ENCODE assay signal across 1 cellular context in genomic region chr1:150553392-150554085, GRCh38.
TF ChIP-seq lines count a peak whose summit lies in the region.

No MANE protein-coding gene starts in this region.

TF ChIP-seq in HepG2, 621 proteins besides CTCF, POLR2A, EP300 and RAD21:
- TF ChIP-seq FOXO1 (CRISPR knock-in tag; IDR thresholded peaks at IDR 0.05) = no peak
- TF ChIP-seq TP53 (CRISPR knock-in tag; conservative IDR thresholded peaks at IDR 0.05) = no peak
- TF ChIP-seq AGO2 (optimal IDR thresholded peaks at IDR 0.05; ENCODE audit: low read depth, low read length) = peak; percentile 65
